1 cellular context compared by ENCODE assay signal in the genomic region with DNA sequence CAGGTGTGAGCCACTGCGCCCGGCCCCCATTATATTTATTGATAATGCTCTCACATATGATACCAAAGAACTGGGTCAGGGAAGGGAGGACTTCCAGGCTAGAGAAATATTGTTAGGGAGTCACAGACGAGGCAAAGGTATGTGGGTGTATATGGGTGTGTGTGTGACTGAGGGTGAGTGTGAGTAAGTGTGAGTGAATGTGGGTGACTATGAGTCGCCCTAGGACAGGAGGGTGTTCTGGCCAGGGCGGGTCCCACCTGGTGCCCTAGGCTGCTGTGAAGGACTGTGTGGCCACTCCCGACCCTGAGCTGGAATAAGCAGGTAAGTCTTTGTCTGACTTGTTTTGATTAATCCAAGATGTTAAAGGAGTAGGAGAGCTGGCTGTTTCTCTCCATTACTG.
TF ChIP-seq lines count a peak whose summit lies in the region.

No MANE protein-coding gene starts in this region.

TF ChIP-seq in GM12878, 131 proteins besides CTCF, POLR2A, EP300 and RAD21:
- TF ChIP-seq ZNF687 (IDR thresholded peaks at IDR 0.05): no peak
- TF ChIP-seq CREB1 (IDR thresholded peaks at IDR 0.05; ENCODE audit: low read depth): no peak
- TF ChIP-seq BCL3 (IDR thresholded peaks at IDR 0.05; ENCODE audit: borderline replicate concordance, insufficient read depth, low read depth, low read length, poor library complexity, severe bottlenecking): peak; percentile 74
- no peak for TF ChIP-seq CUX1 (IDR thresholded peaks at IDR 0.05; ENCODE audit: insufficient replicate concordance, low read depth, low read length)
- TF ChIP-seq IKZF2 (IDR thresholded peaks at IDR 0.05): no peak
